In genomic region chr13:25286308-25286968, GRCh38 we compare ENCODE assay signal across 1 cellular context.
TF ChIP-seq lines count a peak whose summit lies in the region.

No MANE protein-coding gene starts in this region.

TF ChIP-seq in GM12878, 131 proteins besides CTCF, POLR2A, EP300 and RAD21 (continued from another document):
- TF ChIP-seq PAX8 (IDR thresholded peaks at IDR 0.05) (no peak), TBL1XR1 (IDR thresholded peaks at IDR 0.05; ENCODE audit: low read depth, low read length) (no peak), ATF7 (IDR thresholded peaks at IDR 0.05; ENCODE audit: low read depth) (0 out of 2 replicates have a peak, but pooled peaks have one; percentile 12), E2F8 (IDR thresholded peaks at IDR 0.05; ENCODE audit: low read depth, partially characterized antibody) (no peak), POLR2AphosphoS2 (IDR thresholded peaks at IDR 0.05; ENCODE audit: low read depth, low read length) (no peak), SMAD1 (IDR thresholded peaks at IDR 0.05; ENCODE audit: low read depth, partially characterized antibody) (no peak), ZNF24 (IDR thresholded peaks at IDR 0.05) (0 out of 2 replicates have a peak, but pooled peaks have one; percentile 16), TARDBP (IDR thresholded peaks at IDR 0.05; ENCODE audit: borderline replicate concordance) (no peak), NFXL1 (IDR thresholded peaks at IDR 0.05; ENCODE audit: borderline replicate concordance) (no peak), YY1 (IDR thresholded peaks at IDR 0.05; ENCODE audit: low read depth, low read length) (no peak), EED (IDR thresholded peaks at IDR 0.05; ENCODE audit: low read depth) (peak; percentile 69), EZH2 (IDR thresholded peaks at IDR 0.05; ENCODE audit: borderline replicate concordance, control insufficient read depth, low read depth, low read length) (no peak), BCL11A (IDR thresholded peaks at IDR 0.05; ENCODE audit: low read depth, low read length) (no peak), ASH2L (IDR thresholded peaks at IDR 0.05; ENCODE audit: borderline replicate concordance, low read depth) (no peak), ETV6 (conservative IDR thresholded peaks at IDR 0.05 in 1 of 2, IDR thresholded peaks at IDR 0.05 in 1 of 2; ENCODE audit: borderline replicate concordance in 1 of 2, low read depth in 1 of 2) (peak in 1 of 2 experiments; percentile 59; a peak in 1 of 4 replicates), NBN (IDR thresholded peaks at IDR 0.05) (no peak), NR2F1 (conservative IDR thresholded peaks at IDR 0.05) (no peak), IKZF2 (IDR thresholded peaks at IDR 0.05) (peak; percentile 22 to 34; a peak in 2 of 4 replicates), ZNF384 (IDR thresholded peaks at IDR 0.05; ENCODE audit: borderline replicate concordance, low read depth, low read length) (no peak), PML (IDR thresholded peaks at IDR 0.05; ENCODE audit: low read length) (peak; percentile 21; the same call in 1 of the 2 replicates), PAX5 (IDR thresholded peaks at IDR 0.05; ENCODE audit: borderline replicate concordance, low read depth, low read length) (no peak), SIN3A (IDR thresholded peaks at IDR 0.05; ENCODE audit: low read depth, low read length) (no peak), ESRRA (IDR thresholded peaks at IDR 0.05; ENCODE audit: low read length) (no peak), NRF1 (conservative IDR thresholded peaks at IDR 0.05; ENCODE audit: low read depth, low read length) (no peak), GATAD2B (conservative IDR thresholded peaks at IDR 0.05; ENCODE audit: low read depth) (no peak; the same call in 1 of the 2 replicates)
TF ChIP-seq in GM12878: peak in this region for 11.
